In genomic region chr1:112698366-112699310, GRCh38 we compare ENCODE assay signal across 9 cellular contexts. TPM values are rescaled to one million over a fixed set of nuclear protein-coding genes. Genes with fewer than 3 reads are reported as not detected.
DNase-seq lines count a peak whose midpoint lies in the region; ATAC-seq and TF ChIP-seq lines count a peak whose summit lies in the region.
"Had no signal": no experiment of that assay in that cellular context is flagged by ENCODE, and none has a peak within 500 bp of the region (broad histone marks: within the 10 kb centered on the region; RNA-seq: fewer than 3 reads in every experiment).

No MANE protein-coding gene starts in this region.

- no peaks in the 10 kb centered on the region for H3K27me3 Mint-ChIP-seq in progenitor cell of endocrine pancreas

- no peaks in the 10 kb centered on the region for H3K9me3 ChIP-seq in HCT116 (ENCODE audit: control insufficient read depth in 1 of 2, insufficient read depth in 1 of 2, low read depth in 1 of 2, low read length in 2 of 2)

- H3K4me1 ChIP-seq in HCT116 (ENCODE audit: control insufficient read depth in 1 of 2, insufficient read depth in 2 of 2, low read length in 2 of 2) = peaks cover 37 to 51% of the 10 kb centered on the region in 2 experiments

- peaks cover 7% of the 10 kb centered on the region; the same call in 1 of the 2 replicates for H3K79me2 ChIP-seq in HCT116 (ENCODE audit: insufficient read depth, low read length)

- DNase-seq in HCT116 (ENCODE audit: low read depth, low spot score) (no peak), NCI-H510A treated with DMSO at 0.1 percent for 48 hours (lab: John Stamatoyannopoulos, UW) (peak; percentile 76), epithelial cell of esophagus (ENCODE audit: low read depth) (peak; percentile 34), progenitor cell of endocrine pancreas (ENCODE audit: low spot score, unreplicated experiment) (no peak), anterior cingulate cortex (lab: John Stamatoyannopoulos, UW) (no peak), H7 (no peak), dorsolateral prefrontal cortex (no peak)
- DNase-seq: central memory CD4-positive, alpha-beta T cell had no signal

- BruUV-seq in HCT116 (replicated peaks; lab: Mats Ljungman, UMichigan) = no TSS peak

- no peak for TF ChIP-seq POLR2A in HCT116 (IDR thresholded peaks at IDR 0.05; ENCODE audit: borderline replicate concordance, extremely low read depth, insufficient read depth, insufficient read length)

- H4K20me1 ChIP-seq in HCT116 (ENCODE audit: insufficient read depth) = no peaks in the 10 kb centered on the region

- intact Hi-C loops in HCT116 (cut with micrococcal nuclease) = no loop called here
- intact Hi-C loops in dorsolateral prefrontal cortex (cut with DNase I) = no loop called here

- TF ChIP-seq CTCF in HCT116 (IDR thresholded peaks at IDR 0.05 in 2 of 3, conservative IDR thresholded peaks at IDR 0.05 in 1 of 3; ENCODE audit: borderline replicate concordance in 1 of 3, insufficient read depth in 1 of 3, low read depth in 2 of 3, low read length in 2 of 3) = no peak
- no peak for TF ChIP-seq CTCF in epithelial cell of esophagus (IDR thresholded peaks at IDR 0.05; ENCODE audit: insufficient read depth, low read depth, low read length, missing control alignments)
- no peak for TF ChIP-seq CTCF in progenitor cell of endocrine pancreas (IDR thresholded peaks at IDR 0.05; ENCODE audit: unreplicated experiment)
- TF ChIP-seq CTCF in dorsolateral prefrontal cortex (IDR thresholded peaks at IDR 0.05 in 54 of 56, conservative IDR thresholded peaks at IDR 0.05 in 2 of 56; ENCODE audit: low read depth in 1 of 56, partially characterized antibody in 56 of 56) = no peak

- peak overlapping the region; percentile 44 for H3K4me3 Mint-ChIP-seq in progenitor cell of endocrine pancreas (ENCODE audit: low read depth)

- H3K27ac ChIP-seq in HCT116 (ENCODE audit: low read depth, low read length) = peak overlapping the region; percentile 73
- H3K27ac ChIP-seq in dorsolateral prefrontal cortex = peak overlapping the region in 25 of 59 donors; percentile 13 to 96 (median 75)

- peak overlapping the region; percentile 71 for H3K27ac Mint-ChIP-seq in progenitor cell of endocrine pancreas

- H3K9ac ChIP-seq in HCT116 (ENCODE audit: low read length) = no peak overlapping the region

- H3K27me3 ChIP-seq in HCT116 (ENCODE audit: insufficient read depth, low read length) = no peaks in the 10 kb centered on the region
- peaks cover 22% of the 10 kb centered on the region for H3K27me3 ChIP-seq in H7 (ENCODE audit: control insufficient read depth, insufficient read depth, low read length)
- H3K27me3 ChIP-seq in dorsolateral prefrontal cortex = no peaks in the 10 kb centered on the region

- peaks cover 23% of the 10 kb centered on the region for H3K4me1 Mint-ChIP-seq in progenitor cell of endocrine pancreas (ENCODE audit: low read depth)

- H3K9me3 Mint-ChIP-seq in progenitor cell of endocrine pancreas (ENCODE audit: low read depth) = no peaks in the 10 kb centered on the region

- RAD21 ChIA-PET in HCT116 (lab: Charles Lee; ENCODE audit: low non-redundant PET in 1 of 2, low total read pairs in 2 of 2, uncharacterized antibody in 2 of 2, unreplicated experiment in 2 of 2) = no interaction called here

- peak overlapping the region; percentile 76 for H3K4me2 ChIP-seq in HCT116 (ENCODE audit: low read length)

- peaks cover 25% of the 10 kb centered on the region for H3K36me3 Mint-ChIP-seq in progenitor cell of endocrine pancreas (ENCODE audit: insufficient read depth)

- no peak for TF ChIP-seq RAD21 in HCT116 (IDR thresholded peaks at IDR 0.05; ENCODE audit: low read depth)

- CTCF ChIA-PET in HCT116 (lab: Charles Lee) = interaction anchor here (0.8 to 1.3 kb wide), 2 partner anchors 25 to 307 kb away, joined by 3 read pairs; no protein-coding TSS in a partner anchor

- H3K9me2 ChIP-seq in HCT116 (ENCODE audit: insufficient read depth) = no peaks in the 10 kb centered on the region

- POLR2A ChIA-PET in HCT116 (lab: Charles Lee) = interaction anchor here (1.2 to 2.4 kb wide), 2 partner anchors 17 to 24 kb away, joined by 3 to 9 read pairs; partner anchors contain the start of gene MOV10

- H3K36me3 ChIP-seq in HCT116 (ENCODE audit: control insufficient read depth in 1 of 2, insufficient read depth in 2 of 2, low read length in 2 of 2) = peaks cover 7 to 30% of the 10 kb centered on the region in 2 experiments
- peaks cover 15% of the 10 kb centered on the region for H3K36me3 ChIP-seq in H7 (replicated peaks; ENCODE audit: control insufficient read depth, insufficient read depth, low read length)

- ATAC-seq in HCT116 (peak; percentile 52; the same call in 1 of the 2 replicates), HG03354 (IDR thresholded peaks at IDR 0.05; ENCODE audit: poor library complexity, severe bottlenecking, unreplicated experiment) (no peak)

- no peak overlapping the region for H2AFZ ChIP-seq in HCT116 (ENCODE audit: low read depth, low read length, poor library complexity, severe bottlenecking)

- H3K4me3 ChIP-seq in HCT116 (replicated peaks in 1 of 2; ENCODE audit: low read depth in 1 of 2, low read length in 2 of 2) = no peak overlapping the region
- no peak overlapping the region for H3K4me3 ChIP-seq in epithelial cell of esophagus (ENCODE audit: low read length)
- no peak overlapping the region for H3K4me3 ChIP-seq in H7 (ENCODE audit: insufficient read depth, low read depth, low read length)
- H3K4me3 ChIP-seq in dorsolateral prefrontal cortex = no peak overlapping the region

TF ChIP-seq in HCT116, 20 proteins besides CTCF, POLR2A, EP300 and RAD21:
- peak; percentile 40 for TF ChIP-seq TCF7L2 (IDR thresholded peaks at IDR 0.05; ENCODE audit: borderline replicate concordance, extremely low read depth, insufficient read depth, insufficient read length)
- TF ChIP-seq POLR2AphosphoS5 (IDR thresholded peaks at IDR 0.05; ENCODE audit: low read depth, low read length) = no peak; the same call in 1 of the 2 replicates
- TF ChIP-seq ZFX (IDR thresholded peaks at IDR 0.05) = no peak

RNA-seq across cellular contexts. Expression of gene RHOC, which starts 8.3 kb away (rescaled TPM):
- total RNA-seq in HCT116 (2021; ENCODE audit: unreplicated experiment) (154 TPM), progenitor cell of endocrine pancreas (87.3 and 97.3 TPM in 2 replicates), dorsolateral prefrontal cortex (100 to 1,000 TPM in 21 of 120 experiments, 10 to 100 TPM in 99; 36.8 to 162 (median 72.5) TPM)
- 306 and 377 TPM in 2 replicates for polyA plus RNA-seq in HCT116 (2012)
- 71.9 and 121 TPM in 2 replicates for total RNA-seq in H7 (2014; rRNA removed; shearing (Covaris generic))

RNA-seq across cellular contexts. Expression of gene PPM1J, which starts 16.5 kb away (rescaled TPM):
- total RNA-seq in HCT116 (2021; ENCODE audit: unreplicated experiment) = 7.5 TPM
- 8.6 and 9.0 TPM in 2 replicates for polyA plus RNA-seq in HCT116 (2012)
- total RNA-seq in progenitor cell of endocrine pancreas = 0.43 and 0.71 TPM in 2 replicates
- total RNA-seq in H7 (2014; rRNA removed; shearing (Covaris generic)) = 4.6 and 7.7 TPM in 2 replicates
- total RNA-seq in dorsolateral prefrontal cortex = 10 to 100 TPM in 6 of 120 experiments, 1 to 10 TPM in 114; 2.4 to 11.9 (median 6.6) TPM

RNA-seq across cellular contexts. Expression of gene MOV10, which starts 24.2 kb away (rescaled TPM):
- total RNA-seq in HCT116 (2021; ENCODE audit: unreplicated experiment) (109 TPM), progenitor cell of endocrine pancreas (128 and 137 TPM in 2 replicates), dorsolateral prefrontal cortex (10 to 100 TPM; 12.5 to 54.5 (median 25.7) TPM)
- 111 and 121 TPM in 2 replicates for polyA plus RNA-seq in HCT116 (2012)
- total RNA-seq in H7 (2014; rRNA removed; shearing (Covaris generic)) = 54.5 and 57.1 TPM in 2 replicates

Comparison
In these comparisons a context has a peak if more than half of its experiments do, and no peak if none do; other contexts are left out.
1. DNase-seq: peak in NCI-H510A treated with DMSO at 0.1 percent for 48 hours (single experiment) and epithelial cell of esophagus (single experiment); none in HCT116 (single experiment), progenitor cell of endocrine pancreas (single experiment), anterior cingulate cortex (0 of 58), H7 (single experiment) and dorsolateral prefrontal cortex (0 of 10).